In the genomic region with DNA sequence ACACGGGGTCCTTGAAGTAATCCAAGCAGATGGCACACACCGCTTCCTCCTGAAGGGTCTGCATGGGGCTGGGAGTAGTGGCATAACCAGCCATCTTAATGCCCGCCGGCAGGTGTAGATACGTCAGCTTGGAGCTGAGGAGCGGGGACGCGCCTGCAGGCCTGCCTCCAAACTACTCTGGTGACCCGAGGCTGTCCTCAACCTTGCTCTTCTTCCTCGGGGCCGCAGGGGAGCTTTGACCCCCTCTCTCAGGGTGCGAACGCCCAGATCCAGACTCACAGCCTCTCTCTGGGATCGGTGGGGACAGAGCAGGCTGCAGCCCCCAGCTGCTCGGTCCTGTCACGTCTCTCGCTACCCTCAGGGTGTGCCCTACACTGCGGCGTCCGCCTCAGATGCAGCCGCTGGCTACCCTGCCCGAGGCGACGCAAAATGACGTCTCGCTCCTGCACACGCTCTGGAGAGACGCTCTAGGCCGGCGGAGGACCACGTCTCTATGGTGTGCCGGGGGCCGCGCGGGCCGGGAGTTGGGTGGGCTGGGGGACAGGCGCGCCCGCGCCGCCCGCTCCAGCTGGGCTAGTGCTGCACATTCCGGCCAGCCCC, we compare ENCODE assay signal across 8 cellular contexts.
DNase-seq lines count a peak whose midpoint lies in the region; ATAC-seq lines count a peak whose summit lies in the region.

A gene (minus strand): TSS at position 424 of the 600 bp plus-strand sequence. CDS start 330 bp downstream, at position 94.

- peak within 1 kb of the TSS; percentile 96 for H3K4me3 Mint-ChIP-seq in memory B cell

- peak within 1 kb of the TSS; percentile 90 for H3K27ac Mint-ChIP-seq in memory B cell

- H3K27me3 Mint-ChIP-seq in memory B cell = no peaks in the 10 kb centered on the region

- H3K27ac ChIP-seq in ACC112 (ENCODE audit: low read depth, low read length) (peak within 1 kb of the TSS; percentile 90), duodenal mucosa (ENCODE audit: low read depth, low read length) (peak within 1 kb of the TSS; percentile 96)

- peak; percentile 93 for DNase-seq in activated CD4-positive, alpha-beta T cell treated with anti-CD3 and anti-CD28 coated beads for 48 hours
- DNase-seq in memory B cell (ENCODE audit: low spot score in 2 of 2) (peak; percentile 87 to 91), hypothalamus (lab: John Stamatoyannopoulos, UW) (no peak)
- DNase-seq in stimulated activated CD8-positive, alpha-beta memory T cell treated with anti-CD3 and anti-CD28 coated beads, Interleukin-15, amount 100 ng/mL, for 1 hour (ENCODE audit: low read depth) = peak; percentile 80

- 0 out of 2 replicates have a peak, but pooled peaks cover 7% of the 10 kb centered on the region for H3K36me3 ChIP-seq in ACC112 (ENCODE audit: insufficient read depth, low read length)
- H3K36me3 ChIP-seq in duodenal mucosa (ENCODE audit: control insufficient read depth in 1 of 2, insufficient read depth in 2 of 2, low read length in 2 of 2) = peaks cover 10 to 13% of the 10 kb centered on the region in 2 donors

- H3K4me3 ChIP-seq in ACC112 (ENCODE audit: low read depth, low read length) = peak within 1 kb of the TSS; percentile 95
- H3K4me3 ChIP-seq in duodenal mucosa (ENCODE audit: low read depth in 1 of 2, low read length in 2 of 2) = peak within 1 kb of the TSS; percentile 98 to 99

- H3K9me3 ChIP-seq in duodenal mucosa (ENCODE audit: control insufficient read depth in 1 of 2, low read length in 2 of 2) = no peaks in the 10 kb centered on the region

- H3K36me3 Mint-ChIP-seq in memory B cell = peaks cover 8% of the 10 kb centered on the region

- H3K4me1 Mint-ChIP-seq in memory B cell = peaks cover 27% of the 10 kb centered on the region

- no peaks in the 10 kb centered on the region for H3K9me3 Mint-ChIP-seq in memory B cell

- H3K79me2 ChIP-seq in ACC112 (ENCODE audit: control insufficient read depth, insufficient read depth, low read length, unreplicated experiment) = peaks cover 56% of the 10 kb centered on the region

- H3K27me3 ChIP-seq in ACC112 (ENCODE audit: insufficient read depth, low read length) = no peaks in the 10 kb centered on the region
- no peaks in the 10 kb centered on the region for H3K27me3 ChIP-seq in duodenal mucosa (ENCODE audit: control insufficient read depth in 1 of 2, insufficient read depth in 2 of 2, low read length in 2 of 2)

- H3K4me1 ChIP-seq in ACC112 (ENCODE audit: control insufficient read depth, insufficient read depth, low read length, unreplicated experiment) = peaks cover 15% of the 10 kb centered on the region
- H3K4me1 ChIP-seq in duodenal mucosa (ENCODE audit: control insufficient read depth in 1 of 2, insufficient read depth in 2 of 2, low read length in 2 of 2) = peaks cover 30 to 36% of the 10 kb centered on the region in 2 donors

- ATAC-seq in GM19328 (IDR thresholded peaks at IDR 0.05; ENCODE audit: unreplicated experiment) (peak; percentile 83), HG03520 (IDR thresholded peaks at IDR 0.05; ENCODE audit: unreplicated experiment) (peak; percentile 76), memory B cell (ENCODE audit: low read depth) (peak; percentile 82)

- H2AFZ ChIP-seq in ACC112 (ENCODE audit: low read length, unreplicated experiment) = peak within 1 kb of the TSS; percentile 94

- peak within 1 kb of the TSS; percentile 94 to 100 for H3K9ac ChIP-seq in duodenal mucosa (ENCODE audit: low read depth in 1 of 2, low read length in 2 of 2)

Comparison
In these comparisons a context has a peak if more than half of its experiments do, and no peak if none do; other contexts are left out.
1. DNase-seq: peak in activated CD4-positive, alpha-beta T cell treated with anti-CD3 and anti-CD28 coated beads for 48 hours (single experiment), memory B cell (2 of 2) and stimulated activated CD8-positive, alpha-beta memory T cell treated with anti-CD3 and anti-CD28 coated beads, Interleukin-15, amount 100 ng/mL, for 1 hour (single experiment); none in hypothalamus (0 of 51).
2. Peak in every context shown above with its lines, with median percentiles within 50 percentile points of each other: ATAC-seq.